9 cellular contexts compared by ENCODE assay signal in the genomic region with DNA sequence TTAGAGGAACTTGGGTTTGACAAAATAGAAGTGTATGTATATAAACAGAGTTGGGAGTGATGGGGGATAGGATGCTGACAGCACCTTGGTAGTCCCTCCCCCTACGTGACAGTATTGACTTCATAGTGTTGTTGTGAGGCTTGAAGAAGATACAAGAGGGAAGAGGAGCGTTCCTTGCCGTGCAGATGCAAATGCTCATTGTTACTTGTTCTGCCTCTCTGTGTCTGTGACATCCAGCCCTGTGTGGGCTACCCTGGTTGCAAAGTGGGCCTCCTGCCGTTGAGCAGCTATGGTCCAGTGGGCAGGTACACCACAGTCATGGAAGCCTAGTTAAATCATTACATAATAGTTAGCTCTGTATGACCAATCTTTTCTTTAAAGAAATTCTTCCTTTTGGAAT. TPM values are rescaled to one million over a fixed set of nuclear protein-coding genes. Genes with fewer than 3 reads are reported as not detected.
DNase-seq lines count a peak whose midpoint lies in the region; ATAC-seq and TF ChIP-seq lines count a peak whose summit lies in the region.
"Had no signal": no experiment of that assay in that cellular context is flagged by ENCODE, and none has a peak within 500 bp of the region (broad histone marks: within the 10 kb centered on the region; RNA-seq: fewer than 3 reads in every experiment).

No MANE protein-coding gene starts in this region.

- H3K27me3 Mint-ChIP-seq in T-helper 17 cell: no peaks in the 10 kb centered on the region
- no peaks in the 10 kb centered on the region for H3K27me3 Mint-ChIP-seq in naive thymus-derived CD4-positive, alpha-beta T cell

- peak overlapping the region; percentile 66 for H3K4me3 Mint-ChIP-seq in T-helper 17 cell
- peak overlapping the region in 8 of 10 donors; percentile 25 to 59 (median 46) for H3K4me3 Mint-ChIP-seq in naive thymus-derived CD4-positive, alpha-beta T cell

- H3K27ac ChIP-seq in naive thymus-derived CD4-positive, alpha-beta T cell (ENCODE audit: low read depth, low read length): no peak overlapping the region

- POLR2A ChIA-PET in naive thymus-derived CD4-positive, alpha-beta T cell (lab: Charles Lee): interaction anchor here (1.0 to 1.5 kb wide), 2 partner anchors 8 to 29 kb away, joined by 4 to 7 read pairs; no protein-coding TSS in a partner anchor

- no peaks in the 10 kb centered on the region for H3K36me3 ChIP-seq in naive thymus-derived CD4-positive, alpha-beta T cell (ENCODE audit: control insufficient read depth in 2 of 3, insufficient read depth in 3 of 3, low read length in 3 of 3)
- no peaks in the 10 kb centered on the region for H3K36me3 ChIP-seq in BE2C

- peak overlapping the region; percentile 77 for H3K27ac Mint-ChIP-seq in T-helper 17 cell
- peak overlapping the region in 7 of 9 donors; percentile 9 to 86 (median 62) for H3K27ac Mint-ChIP-seq in naive thymus-derived CD4-positive, alpha-beta T cell

- H3K36me3 Mint-ChIP-seq in T-helper 17 cell (ENCODE audit: low read depth): peaks cover 10% of the 10 kb centered on the region
- peaks cover 3 to 69% (median 15%) of the 10 kb centered on the region in 5 donors for H3K36me3 Mint-ChIP-seq in naive thymus-derived CD4-positive, alpha-beta T cell

- ATAC-seq in GM21619 (IDR thresholded peaks at IDR 0.05; ENCODE audit: unreplicated experiment): peak; percentile 44
- peak; percentile 32 for ATAC-seq in T-helper 17 cell
- ATAC-seq in naive thymus-derived CD4-positive, alpha-beta T cell: peak; percentile 10

- H3K9me3 Mint-ChIP-seq in naive thymus-derived CD4-positive, alpha-beta T cell: peaks cover 0 to 7% (median 1%) of the 10 kb centered on the region in 11 donors

- H3K4me1 Mint-ChIP-seq in T-helper 17 cell: peaks cover 70% of the 10 kb centered on the region
- peaks cover 32 to 69% (median 61%) of the 10 kb centered on the region in 7 donors for H3K4me1 Mint-ChIP-seq in naive thymus-derived CD4-positive, alpha-beta T cell

- H3K4me1 ChIP-seq in naive thymus-derived CD4-positive, alpha-beta T cell (ENCODE audit: control insufficient read depth in 2 of 2, insufficient read depth in 2 of 2, low read length in 2 of 2): peaks cover 71 to 74% of the 10 kb centered on the region in 2 donors
- no peaks in the 10 kb centered on the region for H3K4me1 ChIP-seq in BE2C

- no peak for TF ChIP-seq CTCF in BE2C (IDR thresholded peaks at IDR 0.05; ENCODE audit: low read depth, low read length)

- H3K27me3 ChIP-seq in naive thymus-derived CD4-positive, alpha-beta T cell (ENCODE audit: control insufficient read depth in 2 of 2, insufficient read depth in 2 of 2, low read length in 2 of 2): no peaks in the 10 kb centered on the region
- H3K27me3 ChIP-seq in BE2C: no peaks in the 10 kb centered on the region

- intact Hi-C loops in naive thymus-derived CD4-positive, alpha-beta T cell (cut with micrococcal nuclease): no loop called here

- H3K4me3 ChIP-seq in naive thymus-derived CD4-positive, alpha-beta T cell (ENCODE audit: low read length): no peak overlapping the region
- H3K4me3 ChIP-seq in BE2C (ENCODE audit: low read depth, low read length): no peak overlapping the region

- DNase-seq in Caki2 (ENCODE audit: low read depth) (peak; percentile 88), T-helper 17 cell (no peak), BE2C (no peak), DMS114 treated with DMSO at 0.1 percent for 48 hours (lab: John Stamatoyannopoulos, UW; ENCODE audit: unreplicated experiment) (no peak), HuH-7.5 (ENCODE audit: low spot score) (no peak), iPS-NIHi11 (ENCODE audit: low spot score) (no peak)
- DNase-seq in naive thymus-derived CD4-positive, alpha-beta T cell: no peak
- DNase-seq: SHP77 treated with DMSO at 0.1 percent for 48 hours had no signal

- in situ Hi-C loops in Caki2 (cut with HindIII; ENCODE audit: low pct_unique_long_range_greater_than_20kb, low sequenced_read_pairs): no loop called here

- CTCF ChIA-PET in naive thymus-derived CD4-positive, alpha-beta T cell (lab: Charles Lee): no interaction called here

- H3K9me3 ChIP-seq in T-helper 17 cell (ENCODE audit: control insufficient read depth, low read length, poor library complexity, severe bottlenecking): no peaks in the 10 kb centered on the region
- H3K9me3 ChIP-seq in naive thymus-derived CD4-positive, alpha-beta T cell (ENCODE audit: control insufficient read depth in 2 of 3, low read length in 3 of 3): no peaks in the 10 kb centered on the region
- H3K9me3 ChIP-seq in BE2C: no peaks in the 10 kb centered on the region; the same call in 1 of the 2 replicates

RNA-seq across cellular contexts. Expression of gene SMAD3, which starts 45.0 kb away (rescaled TPM):
- total RNA-seq in Caki2 (2014; rRNA removed; shearing (Covaris generic); ENCODE audit: low replicate concordance): 26.4 and 31.4 TPM in 2 replicates
- 10 to 100 TPM; 79.8 to 82.9 TPM for total RNA-seq in T-helper 17 cell
- total RNA-seq in naive thymus-derived CD4-positive, alpha-beta T cell: 100 to 1,000 TPM in 3 of 5 experiments, 10 to 100 TPM in 2; 27.4 to 142 (median 113) TPM
- 10 to 100 TPM in 1 of 2 donors, 1 to 10 TPM in 1; 4.0 to 11.5 TPM for polyA plus RNA-seq in naive thymus-derived CD4-positive, alpha-beta T cell
- 2.1 TPM for polyA plus RNA-seq in BE2C (2012; ENCODE audit: insufficient read depth, insufficient read length, low read depth)
